Comparison of ENCODE assay signal across 29 cellular contexts in the genomic region with DNA sequence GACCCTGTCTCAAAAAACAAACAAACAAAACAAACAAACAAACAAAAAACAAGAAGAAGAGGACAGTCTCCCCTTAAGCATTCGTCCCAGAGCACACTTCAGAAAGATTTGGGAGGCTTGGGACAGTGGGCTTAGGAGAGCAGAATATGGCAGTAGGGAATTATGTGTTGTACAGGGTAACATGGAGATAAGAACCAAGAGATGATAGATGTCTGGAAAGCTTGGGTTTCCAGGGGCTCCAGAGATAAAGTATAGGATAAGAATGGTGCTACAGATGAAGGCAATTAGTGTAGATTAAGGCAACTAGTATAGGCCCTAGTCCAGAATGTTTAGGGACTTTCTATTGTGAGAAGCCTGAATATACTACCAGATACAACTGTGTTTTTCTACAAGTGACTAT.
"Had no signal": no experiment of that assay in that cellular context is flagged by ENCODE, and none has a peak within 500 bp of the region (broad histone marks: within the 10 kb centered on the region; RNA-seq: fewer than 3 reads in every experiment).

No MANE protein-coding gene starts in this region.

- H3K36me3 ChIP-seq: colonic mucosa, esophagus muscularis mucosa, esophagus squamous epithelium, gastrocnemius medialis, gastroesophageal sphincter, heart left ventricle, heart right ventricle had no signal

- H3K27ac ChIP-seq: colonic mucosa, coronary artery, dorsolateral prefrontal cortex, epithelial cell of prostate, esophagus muscularis mucosa, esophagus squamous epithelium, foreskin keratinocyte, gastrocnemius medialis, gastroesophageal sphincter, heart left ventricle, heart right ventricle had no signal

- DNase-seq: colonic mucosa; cortex of kidney; dermis blood vessel endothelial cell; dorsolateral prefrontal cortex; effector CD4-positive, alpha-beta T cell; effector CD8-positive, alpha-beta T cell; effector memory CD4-positive, alpha-beta T cell; effector memory CD8-positive, alpha-beta T cell; endodermal cell; erythroblast; esophagus squamous epithelium; foreskin fibroblast; foreskin keratinocyte; foreskin melanocyte; gastrocnemius medialis; glutamatergic neuron; head of caudate nucleus; heart left ventricle; heart right ventricle had no signal

- H3K4me2 ChIP-seq: hepatocyte had no signal

- H3K27me3 ChIP-seq: colonic mucosa, esophagus muscularis mucosa, foreskin keratinocyte, gastrocnemius medialis, gastroesophageal sphincter, heart left ventricle, hepatocyte had no signal

- H3K4me1 ChIP-seq: colonic mucosa, esophagus muscularis mucosa, esophagus squamous epithelium, foreskin keratinocyte, gastrocnemius medialis, gastroesophageal sphincter, heart left ventricle, heart right ventricle had no signal

- ATAC-seq: effector memory CD8-positive, alpha-beta T cell; esophagus mucosa; foreskin keratinocyte; gastrocnemius medialis; gastroesophageal sphincter; heart left ventricle; heart right ventricle had no signal

- H3K79me2 ChIP-seq: hepatocyte had no signal

- H3K4me3 Mint-ChIP-seq: dendritic cell treated with granulocyte-macrophage colony-stimulating factor and Interleukin-4, amounts not matched to agents 40 ng/mL and 50 ng/mL, for 4 days; effector memory CD8-positive, alpha-beta T cell; endodermal cell had no signal

- H3K9me3 ChIP-seq: colonic mucosa, esophagus muscularis mucosa, esophagus squamous epithelium, gastrocnemius medialis, gastroesophageal sphincter, heart left ventricle, heart right ventricle had no signal

- H3K27ac Mint-ChIP-seq: dendritic cell treated with granulocyte-macrophage colony-stimulating factor and Interleukin-4, amounts not matched to agents 40 ng/mL and 50 ng/mL, for 4 days; effector memory CD8-positive, alpha-beta T cell; endodermal cell had no signal

- H3K4me3 ChIP-seq: colonic mucosa, coronary artery, dorsolateral prefrontal cortex, esophagus muscularis mucosa, esophagus squamous epithelium, gastrocnemius medialis, gastroesophageal sphincter, heart left ventricle, heart right ventricle, hepatocyte had no signal

- H3K27me3 Mint-ChIP-seq: dendritic cell treated with granulocyte-macrophage colony-stimulating factor and Interleukin-4, amounts not matched to agents 40 ng/mL and 50 ng/mL, for 4 days; effector memory CD8-positive, alpha-beta T cell had no signal

- H2AFZ ChIP-seq: hepatocyte had no signal

- FAIRE-seq: endometrium, endothelial cell of umbilical vein, frontal cortex had no signal
